Comparison of ENCODE assay signal across 17 cellular contexts in genomic region chr18:45588284-45588683, GRCh38. TPM values are rescaled to one million over a fixed set of nuclear protein-coding genes. Genes with fewer than 3 reads are reported as not detected.
DNase-seq lines count a peak whose midpoint lies in the region; ATAC-seq, FAIRE-seq and TF ChIP-seq lines count a peak whose summit lies in the region.
"Had no signal": no experiment of that assay in that cellular context is flagged by ENCODE, and none has a peak within 500 bp of the region (broad histone marks: within the 10 kb centered on the region; RNA-seq: fewer than 3 reads in every experiment).

No MANE protein-coding gene starts in this region.

- no peaks in the 10 kb centered on the region for H4K20me1 ChIP-seq in osteoblast (ENCODE audit: insufficient read depth, low read length)

- no peak for FAIRE-seq in HTR-8/SVneo (lab: Jason Lieb, UNC)
- FAIRE-seq: A549, kidney had no signal

- H3K9me3 Mint-ChIP-seq in activated naive CD8-positive, alpha-beta T cell treated with anti-CD3 and anti-CD28 coated beads for 36 hours: no peaks in the 10 kb centered on the region

- H3K27me3 ChIP-seq in osteoblast (ENCODE audit: insufficient read depth, low read length): no peaks in the 10 kb centered on the region
- H3K27me3 ChIP-seq: neutrophil had no signal

- H3K36me3 Mint-ChIP-seq in activated naive CD8-positive, alpha-beta T cell treated with anti-CD3 and anti-CD28 coated beads for 36 hours: no peaks in the 10 kb centered on the region

- H3K9me3 ChIP-seq in osteoblast (ENCODE audit: low read depth, low read length): no peaks in the 10 kb centered on the region
- H3K9me3 ChIP-seq: A549, neutrophil had no signal

- H3K36me3 ChIP-seq in osteoblast (ENCODE audit: insufficient read depth, low read length): no peaks in the 10 kb centered on the region
- H3K36me3 ChIP-seq: neutrophil had no signal

- no peaks in the 10 kb centered on the region for H3K27me3 Mint-ChIP-seq in activated naive CD8-positive, alpha-beta T cell treated with anti-CD3 and anti-CD28 coated beads for 36 hours
- H3K27me3 Mint-ChIP-seq: activated CD4-positive, alpha-beta T cell treated with anti-CD3 and anti-CD28 coated beads for 36 hours had no signal

- no peak overlapping the region for H3K4me3 Mint-ChIP-seq in activated naive CD8-positive, alpha-beta T cell treated with anti-CD3 and anti-CD28 coated beads for 36 hours
- H3K4me3 Mint-ChIP-seq: activated CD4-positive, alpha-beta T cell treated with anti-CD3 and anti-CD28 coated beads for 36 hours; activated T-helper 17 cell treated with anti-CD3 and anti-CD28 coated beads, Interleukin-2, amount 50 U/mL, for 72 hours had no signal

- DNase-seq in A172 (ENCODE audit: low spot score) (peak; percentile 5), LHCN-M2 (ENCODE audit: low read depth) (peak; percentile 19), fibroblast of villous mesenchyme (ENCODE audit: low read depth) (peak; percentile 71), osteoblast (ENCODE audit: insufficient read length, low spot score, missing footprints) (peak; percentile 43), activated T-cell treated with anti-CD3 and anti-CD28 coated beads for 4 hours (no peak), HTR-8/SVneo (ENCODE audit: insufficient read length, low spot score) (no peak)
- DNase-seq in activated naive CD8-positive, alpha-beta T cell treated with anti-CD3 and anti-CD28 coated beads for 36 hours: no peak
- DNase-seq: activated CD4-positive, alpha-beta T cell treated with anti-CD3 and anti-CD28 coated beads for 36 hours; kidney; NCI-H1417 treated with DMSO at 0.1 percent for 48 hours; NCI-H748 treated with DMSO at 0.1 percent for 48 hours; stimulated activated CD4-positive, alpha-beta T cell treated with anti-CD3 and anti-CD28 coated beads, Interleukin-4, amount 100 ng/mL, for 4 hours; SW 1271 had no signal

- peaks cover 30% of the 10 kb centered on the region for H3K4me1 ChIP-seq in osteoblast (ENCODE audit: insufficient read depth, low read length)

- H3K4me1 Mint-ChIP-seq in activated naive CD8-positive, alpha-beta T cell treated with anti-CD3 and anti-CD28 coated beads for 36 hours: no peaks in the 10 kb centered on the region
- H3K4me1 Mint-ChIP-seq: activated CD4-positive, alpha-beta T cell treated with anti-CD3 and anti-CD28 coated beads for 36 hours; activated T-helper 17 cell treated with anti-CD3 and anti-CD28 coated beads, Interleukin-2, amount 50 U/mL, for 72 hours had no signal

- TF ChIP-seq CTCF in fibroblast of villous mesenchyme (IDR thresholded peaks at IDR 0.05; ENCODE audit: insufficient read depth, low read depth, low read length) (no peak), osteoblast (IDR thresholded peaks at IDR 0.05; ENCODE audit: extremely low read depth, low read depth, low read length) (no peak)

- H3K27ac Mint-ChIP-seq in activated naive CD8-positive, alpha-beta T cell treated with anti-CD3 and anti-CD28 coated beads for 36 hours: no peak overlapping the region
- H3K27ac Mint-ChIP-seq: activated CD4-positive, alpha-beta T cell treated with anti-CD3 and anti-CD28 coated beads for 36 hours; activated T-helper 17 cell treated with anti-CD3 and anti-CD28 coated beads, Interleukin-2, amount 50 U/mL, for 72 hours had no signal

- ATAC-seq in GM19455 (IDR thresholded peaks at IDR 0.05; ENCODE audit: unreplicated experiment): no peak
- ATAC-seq: A549; activated CD4-positive, alpha-beta T cell treated with anti-CD3 and anti-CD28 coated beads for 36 hours; activated T-helper 17 cell treated with anti-CD3 and anti-CD28 coated beads, Interleukin-2, amount 50 U/mL, for 72 hours had no signal

- H3K4me3 ChIP-seq in fibroblast of villous mesenchyme (ENCODE audit: low read depth, low read length) (no peak overlapping the region), osteoblast (ENCODE audit: insufficient read depth, low read length) (no peak overlapping the region)
- H3K4me3 ChIP-seq: A549 had no signal

- H3K4me2 ChIP-seq in osteoblast (ENCODE audit: insufficient read depth, low read length): no peak overlapping the region

- H3K27ac ChIP-seq in osteoblast (ENCODE audit: low read depth, low read length): peak overlapping the region; percentile 70
- H3K27ac ChIP-seq: neutrophil had no signal

- H2AFZ ChIP-seq in osteoblast (ENCODE audit: low read length): peak overlapping the region; percentile 1

- H3K79me2 ChIP-seq in osteoblast (ENCODE audit: insufficient read depth, low read length): no peaks in the 10 kb centered on the region

RNA-seq across cellular contexts. Expression of gene SLC14A2, which starts 27.0 kb away (rescaled TPM):
- not detected in 2 replicates for total RNA-seq in A172 (2014; rRNA removed; shearing (Covaris generic))
- total RNA-seq in LHCN-M2 (2014; rRNA removed): not detected in 2 replicates
- polyA plus RNA-seq in LHCN-M2 (2012): not detected
- not detected in 2 replicates for total RNA-seq in fibroblast of villous mesenchyme
- under 0.01 and 0.29 TPM in 2 replicates for total RNA-seq in osteoblast
- total RNA-seq in activated naive CD8-positive, alpha-beta T cell treated with anti-CD3 and anti-CD28 coated beads for 36 hours: under 1 TPM; 0.10 to 0.14 TPM
- polyA plus RNA-seq: A549 had no signal

Comparison
In these comparisons a context has a peak if more than half of its experiments do, and no peak if none do; other contexts are left out.
1. DNase-seq: peak in A172 (single experiment), LHCN-M2 (single experiment), fibroblast of villous mesenchyme (single experiment) and osteoblast (single experiment); none in activated naive CD8-positive, alpha-beta T cell treated with anti-CD3 and anti-CD28 coated beads for 36 hours (single experiment), activated T-cell treated with anti-CD3 and anti-CD28 coated beads for 4 hours (single experiment) and HTR-8/SVneo (single experiment).